Comparison of ENCODE assay signal across 18 cellular contexts in the genomic region with DNA sequence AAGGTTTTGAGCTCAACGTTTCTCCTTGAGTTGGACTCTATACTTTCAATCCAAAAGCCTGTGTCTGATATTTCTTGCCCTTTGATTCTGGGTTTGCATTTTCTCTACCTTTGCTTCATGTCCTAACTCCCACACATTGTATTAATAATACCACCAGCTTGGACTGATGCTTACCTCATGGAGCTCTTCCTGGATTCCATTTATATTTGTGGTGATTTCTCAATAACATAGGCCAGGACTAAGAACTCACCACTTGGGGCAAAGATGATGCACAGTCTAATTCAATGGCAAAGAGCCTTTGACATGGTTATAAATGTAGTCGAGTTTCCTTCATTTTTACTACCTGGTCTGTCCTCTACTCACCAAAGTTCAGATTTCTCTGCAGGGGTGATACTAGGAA. TPM values are rescaled to one million over a fixed set of nuclear protein-coding genes. Genes with fewer than 3 reads are reported as not detected.
"Had no signal": no experiment of that assay in that cellular context is flagged by ENCODE, and none has a peak within 500 bp of the region (broad histone marks: within the 10 kb centered on the region; RNA-seq: fewer than 3 reads in every experiment).

No MANE protein-coding gene starts in this region.

- H3K4me1 ChIP-seq: colonic mucosa, prostate gland, right lobe of liver, spleen had no signal

- H3K36me3 ChIP-seq: colonic mucosa, prostate gland, right lobe of liver, spleen had no signal

- H3K27me3 ChIP-seq: colonic mucosa, right lobe of liver, spleen had no signal

- H3K27ac ChIP-seq: colonic mucosa, prostate gland, right lobe of liver, spleen had no signal

- ATAC-seq: activated CD4-positive, CD25-positive, alpha-beta regulatory T cell treated with anti-CD3 and anti-CD28 coated beads, Interleukin-2, amount 50 U/mL, for 24 hours; activated CD8-positive, alpha-beta memory T cell treated with anti-CD3 and anti-CD28 coated beads, Interleukin-2, amount 10 ng/mL, durations not matched to agents 7 days and 5 days; activated naive CD4-positive, alpha-beta T cell treated with anti-CD3 and anti-CD28 coated beads, Interleukin-2, amount 50 U/mL, for 72 hours; left colon; natural killer cell; right lobe of liver had no signal

- H3K4me3 ChIP-seq: colonic mucosa, prostate gland, right lobe of liver, spleen had no signal

- H3K9me3 ChIP-seq: colonic mucosa, prostate gland, right lobe of liver, spleen had no signal

- DNase-seq: activated CD4-positive, alpha-beta T cell treated with anti-CD3 and anti-CD28 coated beads, Interleukin-2, amount 50 U/mL, for 4 hours; activated CD8-positive, alpha-beta memory T cell treated with anti-CD3 and anti-CD28 coated beads, Interleukin-2, amount 10 ng/mL, durations not matched to agents 7 days and 5 days; activated effector memory CD4-positive, alpha-beta T cell treated with Interleukin-2 at 50 U/mL for 16 hours; activated T-cell treated with anti-CD3 and anti-CD28 coated beads, Interleukin-2, amount 50 U/mL, for 24 hours; colonic mucosa; effector CD4-positive, alpha-beta T cell; head of caudate nucleus; left colon; natural killer cell; occipital lobe; right lobe of liver; spleen; stimulated activated CD4-positive, alpha-beta T cell treated with anti-CD3 and anti-CD28 coated beads, Interleukin-1b, Interleukin-23, amount 100 ng/mL, for 48 hours; stimulated activated naive CD4-positive, alpha-beta T cell; trophoblast cell had no signal

RNA-seq across cellular contexts. Expression of gene EFNA5, which starts 27.5 kb away (rescaled TPM):
- total RNA-seq: activated CD8-positive, alpha-beta memory T cell treated with anti-CD3 and anti-CD28 coated beads, Interleukin-2, amount 10 ng/mL, durations not matched to agents 7 days and 5 days; activated naive CD4-positive, alpha-beta T cell treated with anti-CD3 and anti-CD28 coated beads, Interleukin-2, amount 50 U/mL, for 72 hours had no signal
